ENCODE assay signal across 38 cellular contexts in the genomic region with DNA sequence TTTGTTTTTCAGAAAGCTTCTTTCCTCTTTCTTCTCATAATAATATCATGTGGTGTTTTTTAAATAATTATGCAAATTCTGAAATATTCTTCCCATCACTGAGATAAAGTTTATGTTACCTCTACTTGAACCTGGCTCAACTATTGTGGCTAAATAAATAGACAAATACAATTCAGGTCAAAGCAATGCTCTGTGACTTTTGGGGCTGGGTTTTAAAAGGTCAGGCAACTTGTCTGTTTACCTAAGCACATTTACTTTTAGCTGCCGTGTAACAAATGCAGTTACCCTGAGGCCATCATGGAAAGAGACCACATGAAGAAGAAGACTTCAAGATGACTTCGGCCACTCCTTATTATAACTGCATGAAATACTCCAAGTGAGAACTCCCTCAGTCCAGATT. TPM values are rescaled to one million over a fixed set of nuclear protein-coding genes. Genes with fewer than 3 reads are reported as not detected.
"Had no signal": no experiment of that assay in that cellular context is flagged by ENCODE, and none has a peak within 500 bp of the region (broad histone marks: within the 10 kb centered on the region; RNA-seq: fewer than 3 reads in every experiment).

No MANE protein-coding gene starts in this region.

- H3K27me3 ChIP-seq: adrenal gland, ascending aorta, body of pancreas, brain microvascular endothelial cell, breast epithelium, cardiac muscle cell had no signal

- H3K36me3 ChIP-seq: adrenal gland, ascending aorta, brain microvascular endothelial cell, breast epithelium, cardiac muscle cell had no signal

- DNase-seq: activated effector memory CD4-positive, alpha-beta T cell treated with anti-CD3 and anti-CD28 coated beads, Interleukin-2, amount 50 U/mL, for 16 hours; activated effector memory CD4-positive, alpha-beta T cell treated with Interleukin-2 at 50 U/mL for 16 hours; activated gamma-delta T cell; activated gamma-delta T cell treated with Interleukin-2 at 50 U/mL for 16 hours; activated naive CD4-positive, alpha-beta T cell; activated naive CD4-positive, alpha-beta T cell treated with anti-CD3 and anti-CD28 coated beads for 36 hours; activated naive CD4-positive, alpha-beta T cell treated with anti-CD3 and anti-CD28 coated beads, Interleukin-2, amount 10 ng/mL, durations not matched to agents 7 days and 5 days; activated naive CD4-positive, alpha-beta T cell treated with anti-CD3 and anti-CD28 coated beads, Interleukin-2, amount 50 U/mL, for 16 hours; activated naive CD4-positive, alpha-beta T cell treated with Interleukin-2 at 50 U/mL for 16 hours; activated naive CD8-positive, alpha-beta T cell treated with anti-CD3 and anti-CD28 coated beads for 36 hours; activated naive CD8-positive, alpha-beta T cell treated with anti-CD3 and anti-CD28 coated beads, Interleukin-2, amount 10 ng/mL, durations not matched to agents 7 days and 5 days; activated naive CD8-positive, alpha-beta T cell treated with anti-CD3 and anti-CD28 coated beads, Interleukin-2, amount 50 U/mL, for 24 hours; activated T-cell treated with anti-CD3 and anti-CD28 coated beads, Interleukin-2, amount 50 U/mL, for 1 hour; activated T-cell treated with anti-CD3 and anti-CD28 coated beads, Interleukin-2, amount 50 U/mL, for 24 hours; activated T-cell treated with anti-CD3 and anti-CD28 coated beads, Interleukin-2, amount 50 U/mL, for 4 hours; activated T-cell treated with anti-CD3 and anti-CD28 coated beads, Interleukin-2, amount 50 U/mL, for 48 hours; activated T-cell treated with anti-CD3 and anti-CD28 coated beads, Interleukin-2, amount 50 U/mL, for 72 hours; adrenal gland; amniotic stem cell; amygdala; anterior cingulate cortex; aorta; body of pancreas; brain microvascular endothelial cell; caudate nucleus; central memory CD4-positive, alpha-beta T cell; cerebellar nuclear complex had no signal

- ATAC-seq: activated naive CD4-positive, alpha-beta T cell treated with anti-CD3 and anti-CD28 coated beads, Interleukin-2, amount 50 U/mL, for 72 hours; activated naive CD8-positive, alpha-beta T cell treated with anti-CD3 and anti-CD28 coated beads, Interleukin-2, amount 50 U/mL, for 24 hours; activated T-cell treated with anti-CD3 and anti-CD28 coated beads, Interleukin-2, amount 50 U/mL, for 4 hours; activated T-cell treated with anti-CD3 and anti-CD28 coated beads, Interleukin-2, amount 50 U/mL, for 72 hours; activated T-helper 17 cell treated with anti-CD3 and anti-CD28 coated beads, Interleukin-2, amount 50 U/mL, for 72 hours; body of pancreas had no signal

- H3K9me3 ChIP-seq: adrenal gland, breast epithelium had no signal

- H3K4me3 ChIP-seq: adrenal gland, ascending aorta, body of pancreas, breast epithelium, cardiac muscle cell had no signal

- FAIRE-seq: astrocyte, bronchial epithelial cell had no signal

- H3K27ac ChIP-seq: adrenal gland, ascending aorta, body of pancreas, brain microvascular endothelial cell, breast epithelium, cardiac muscle cell had no signal

- H3K4me1 ChIP-seq: adrenal gland, ascending aorta, body of pancreas, breast epithelium had no signal

RNA-seq across cellular contexts. Expression of gene MEI4, which starts 33.7 kb away (rescaled TPM):
- total RNA-seq: activated naive CD4-positive, alpha-beta T cell treated with anti-CD3 and anti-CD28 coated beads for 36 hours; activated naive CD4-positive, alpha-beta T cell treated with anti-CD3 and anti-CD28 coated beads, Interleukin-2, amount 50 U/mL, for 72 hours; activated naive CD8-positive, alpha-beta T cell treated with anti-CD3 and anti-CD28 coated beads, Interleukin-2, amount 10 ng/mL, durations not matched to agents 7 days and 5 days; activated T-cell treated with anti-CD3 and anti-CD28 coated beads, Interleukin-2, amount 50 U/mL, for 4 hours; activated T-cell treated with anti-CD3 and anti-CD28 coated beads, Interleukin-2, amount 50 U/mL, for 72 hours; activated T-helper 1 cell treated with anti-CD3 and anti-CD28 coated beads, Interleukin-12 subunit alpha, Interleukin-12 subunit beta, Interleukin-2, Interleukin-4 antibody, amounts not matched to agents 30 ng/mL and 10 ng/mL and 1 ng/mL, durations not matched to agents 14 hours and 24 hours and 36 hours; activated T-helper 17 cell treated with anti-CD3 and anti-CD28 coated beads, Interleukin-2, amount 50 U/mL, for 72 hours; activated T-helper 2 cell treated with anti-CD3 and anti-CD28 coated beads, Interferon-gamma antibody, Interleukin-2, Interleukin-4, amounts not matched to agents 10 μg/mL and 5 μg/mL and 100 μg/mL, durations not matched to agents 14 hours and 24 hours and 36 hours; ascending aorta; breast epithelium; bronchial epithelial cell; cardiac septum; chondrocyte had no signal
